In genomic region chr3:144055604-144056003, GRCh38 we compare ENCODE assay signal across 23 cellular contexts.
DNase-seq lines count a peak whose midpoint lies in the region; TF ChIP-seq lines count a peak whose summit lies in the region.
"Had no signal": no experiment of that assay in that cellular context is flagged by ENCODE, and none has a peak within 500 bp of the region (broad histone marks: within the 10 kb centered on the region; RNA-seq: fewer than 3 reads in every experiment).

No MANE protein-coding gene starts in this region.

- no peaks in the 10 kb centered on the region for H3K36me3 ChIP-seq in brain microvascular endothelial cell (replicated peaks)
- H3K36me3 ChIP-seq: adrenal gland, SJSA1, tibial artery had no signal

- no peak overlapping the region for H3K27ac ChIP-seq in brain microvascular endothelial cell
- H3K27ac ChIP-seq: adrenal gland, SJSA1, skin epidermis, tibial artery had no signal

- in situ Hi-C loops in brain microvascular endothelial cell (cut with HindIII; ENCODE audit: low pct_ligation_motif_present, low sequenced_read_pairs), result no loop called here

- no peak for TF ChIP-seq CTCF in brain microvascular endothelial cell (IDR thresholded peaks at IDR 0.05; ENCODE audit: low read depth, low read length, missing control alignments)

- no peaks in the 10 kb centered on the region for H3K27me3 ChIP-seq in brain microvascular endothelial cell (replicated peaks)
- H3K27me3 ChIP-seq: adrenal gland, SJSA1, tibial artery had no signal

- peak; percentile 78 for DNase-seq in EL
- peak; percentile 86 for DNase-seq in M059J (ENCODE audit: low read depth)
- peak; percentile 27 for DNase-seq in brain microvascular endothelial cell
- peak; percentile 46 for DNase-seq in kidney tubule cell (ENCODE audit: low spot score)
- no peak for DNase-seq in NCI-H2107 (lab: John Stamatoyannopoulos, UW)
- no peak for DNase-seq in stimulated activated naive CD4-positive, alpha-beta T cell (lab: John Stamatoyannopoulos, UW)
- no peak for DNase-seq in HT-29 (ENCODE audit: low spot score)
- no peak for DNase-seq in NCI-H69 (lab: John Stamatoyannopoulos, UW)
- DNase-seq: activated B cell treated with CpG ODN at 0.5 μM for 24 hours; activated CD4-positive, alpha-beta T cell treated with anti-CD3 and anti-CD28 coated beads, Interleukin-2, amount 50 U/mL, for 48 hours; activated gamma-delta T cell; adrenal gland; CD4-positive, alpha-beta T cell; H7; Kasumi-1; NCI-H1417 treated with DMSO at 0.1 percent for 48 hours; NCI-H748 treated with DMSO at 0.1 percent for 48 hours; posterior cingulate gyrus; T-helper 2 cell; tibial artery had no signal

- no peak overlapping the region for H3K4me3 ChIP-seq in brain microvascular endothelial cell (ENCODE audit: low read depth, low read length)
- H3K4me3 ChIP-seq: adrenal gland, GM12878, SJSA1, skin epidermis, tibial artery had no signal

Comparison
In these comparisons a context has a peak if more than half of its experiments do, and no peak if none do; other contexts are left out.
1. DNase-seq: peak in EL (single experiment), M059J (single experiment), brain microvascular endothelial cell (single experiment) and kidney tubule cell (single experiment); none in NCI-H2107 (single experiment), stimulated activated naive CD4-positive, alpha-beta T cell (0 of 6), HT-29 (single experiment) and NCI-H69 (single experiment).